16 cellular contexts compared by ENCODE assay signal in genomic region chr20:41247523-41248370, GRCh38.
DNase-seq lines count a peak whose midpoint lies in the region; ATAC-seq, FAIRE-seq and TF ChIP-seq lines count a peak whose summit lies in the region.
"Had no signal": no experiment of that assay in that cellular context is flagged by ENCODE, and none has a peak within 500 bp of the region (broad histone marks: within the 10 kb centered on the region; RNA-seq: fewer than 3 reads in every experiment).

No MANE protein-coding gene starts in this region.

- H3K9me3 ChIP-seq in right cardiac atrium (ENCODE audit: control insufficient read depth, low read length) (no peaks in the 10 kb centered on the region), kidney (ENCODE audit: control insufficient read depth in 1 of 2, low read length in 2 of 2) (no peaks in the 10 kb centered on the region)

- H3K27ac Mint-ChIP-seq in T-helper 2 cell treated with Interferon-gamma antibody and Interleukin-4, amounts not matched to agents 5 μg/mL and 100 μg/mL, for 36 hours = no peak overlapping the region
- no peak overlapping the region for H3K27ac Mint-ChIP-seq in activated CD8-positive, alpha-beta T cell treated with anti-CD3 and anti-CD28 coated beads, Interleukin-2, amount 10 ng/mL, durations not matched to agents 7 days and 5 days

- peaks cover 16% of the 10 kb centered on the region for H3K4me1 Mint-ChIP-seq in T-helper 2 cell treated with Interferon-gamma antibody and Interleukin-4, amounts not matched to agents 5 μg/mL and 100 μg/mL, for 36 hours (ENCODE audit: low read depth)
- H3K4me1 Mint-ChIP-seq in activated CD8-positive, alpha-beta T cell treated with anti-CD3 and anti-CD28 coated beads, Interleukin-2, amount 10 ng/mL, durations not matched to agents 7 days and 5 days (ENCODE audit: low read depth) = peaks cover 32% of the 10 kb centered on the region

- TF ChIP-seq CTCF in kidney (IDR thresholded peaks at IDR 0.05; ENCODE audit: borderline replicate concordance, extremely low read depth, insufficient read depth) = no peak

- H3K9me3 Mint-ChIP-seq in T-helper 2 cell treated with Interferon-gamma antibody and Interleukin-4, amounts not matched to agents 5 μg/mL and 100 μg/mL, for 36 hours = no peaks in the 10 kb centered on the region
- H3K9me3 Mint-ChIP-seq in activated CD8-positive, alpha-beta T cell treated with anti-CD3 and anti-CD28 coated beads, Interleukin-2, amount 10 ng/mL, durations not matched to agents 7 days and 5 days (ENCODE audit: insufficient read depth) = no peaks in the 10 kb centered on the region

- H3K4me1 ChIP-seq in right cardiac atrium (ENCODE audit: control insufficient read depth, insufficient read depth, low read length) = peaks cover 36% of the 10 kb centered on the region
- H3K4me1 ChIP-seq in kidney (ENCODE audit: control insufficient read depth in 1 of 2, insufficient read depth in 1 of 2, low read depth in 1 of 2, low read length in 2 of 2) = peaks cover 40 to 55% of the 10 kb centered on the region in 2 donors
- peaks cover 43% of the 10 kb centered on the region for H3K4me1 ChIP-seq in rectal smooth muscle tissue (ENCODE audit: control insufficient read depth, insufficient read depth, low read length)

- peak overlapping the region; percentile 23 to 63 for H3K9ac ChIP-seq in kidney (ENCODE audit: low read length in 2 of 2)
- no peak overlapping the region for H3K9ac ChIP-seq in rectal smooth muscle tissue (ENCODE audit: low read length)

- CTCF ChIA-PET in activated CD8-positive, alpha-beta T cell treated with anti-CD3 and anti-CD28 coated beads, Interleukin-2, amount 10 ng/mL, durations not matched to agents 7 days and 5 days (lab: Charles Lee) = interaction anchor here (1.1 to 1.7 kb wide), 2 partner anchors 11 to 15 kb away, joined by 3 to 9 read pairs; no protein-coding TSS in a partner anchor

- FAIRE-seq in kidney (lab: Jason Lieb, UNC) = no peak
- FAIRE-seq: frontal cortex had no signal

- intact Hi-C loops in right cardiac atrium (cut with DNase I) (loop anchor here (5.0 to 10.0 kb wide), 2 partner anchors 70 to 87 kb away; partner anchors contain the start of gene ZHX3 (in 1 of the 4)), cardiac septum (cut with DNase I) (loop anchor here (5.0 kb wide), 3 partner anchors 70 to 90 kb away; partner anchors contain the start of gene ZHX3), kidney (cut with DNase I) (no loop called here)

- POLR2A ChIA-PET in activated CD8-positive, alpha-beta T cell treated with anti-CD3 and anti-CD28 coated beads, Interleukin-2, amount 10 ng/mL, durations not matched to agents 7 days and 5 days (lab: Charles Lee) = no interaction called here

- no peaks in the 10 kb centered on the region for H3K36me3 Mint-ChIP-seq in T-helper 2 cell treated with Interferon-gamma antibody and Interleukin-4, amounts not matched to agents 5 μg/mL and 100 μg/mL, for 36 hours (ENCODE audit: low read depth)
- H3K36me3 Mint-ChIP-seq in activated CD8-positive, alpha-beta T cell treated with anti-CD3 and anti-CD28 coated beads, Interleukin-2, amount 10 ng/mL, durations not matched to agents 7 days and 5 days (ENCODE audit: low read depth) = no peaks in the 10 kb centered on the region

- no peaks in the 10 kb centered on the region for H3K27me3 ChIP-seq in right cardiac atrium (ENCODE audit: control insufficient read depth, insufficient read depth)
- H3K27me3 ChIP-seq in rectal smooth muscle tissue (ENCODE audit: control insufficient read depth, insufficient read depth, low read length) = no peaks in the 10 kb centered on the region

- H3K27me3 Mint-ChIP-seq in T-helper 2 cell treated with Interferon-gamma antibody and Interleukin-4, amounts not matched to agents 5 μg/mL and 100 μg/mL, for 36 hours (ENCODE audit: low read depth) = no peaks in the 10 kb centered on the region
- H3K27me3 Mint-ChIP-seq in activated CD8-positive, alpha-beta T cell treated with anti-CD3 and anti-CD28 coated beads, Interleukin-2, amount 10 ng/mL, durations not matched to agents 7 days and 5 days (ENCODE audit: low read depth) = no peaks in the 10 kb centered on the region

- H3K36me3 ChIP-seq in kidney (ENCODE audit: control insufficient read depth in 1 of 2, insufficient read depth in 2 of 2, low read length in 2 of 2) (no peaks in the 10 kb centered on the region), rectal smooth muscle tissue (ENCODE audit: control insufficient read depth, insufficient read depth, low read length) (no peaks in the 10 kb centered on the region)

- DNase-seq in right cardiac atrium (no peak), cardiac septum (ENCODE audit: low spot score) (no peak), kidney (no peak)
- DNase-seq in T-helper 2 cell treated with Interferon-gamma antibody and Interleukin-4, amounts not matched to agents 5 μg/mL and 100 μg/mL, for 36 hours (ENCODE audit: low spot score) = no peak
- DNase-seq in activated CD8-positive, alpha-beta T cell treated with anti-CD3 and anti-CD28 coated beads, Interleukin-2, amount 10 ng/mL, durations not matched to agents 7 days and 5 days = no peak
- DNase-seq: activated T-cell treated with anti-CD3 and anti-CD28 coated beads for 4 hours; central memory CD4-positive, alpha-beta T cell; DMS79; NCI-H1694; OCI-M1; stimulated activated CD4-positive, alpha-beta T cell treated with anti-CD3 and anti-CD28 coated beads, Interleukin-4, amount 100 ng/mL, for 24 hours; T-helper 9 cell had no signal

- H3K27ac ChIP-seq in right cardiac atrium (ENCODE audit: low read length) (peak overlapping the region; percentile 83), kidney (ENCODE audit: low read depth in 2 of 2, low read length in 2 of 2) (peak overlapping the region; percentile 78 to 97), rectal smooth muscle tissue (ENCODE audit: low read depth, low read length) (peak overlapping the region; percentile 90)

- H3K4me3 Mint-ChIP-seq in T-helper 2 cell treated with Interferon-gamma antibody and Interleukin-4, amounts not matched to agents 5 μg/mL and 100 μg/mL, for 36 hours = no peak overlapping the region
- no peak overlapping the region for H3K4me3 Mint-ChIP-seq in activated CD8-positive, alpha-beta T cell treated with anti-CD3 and anti-CD28 coated beads, Interleukin-2, amount 10 ng/mL, durations not matched to agents 7 days and 5 days

- ATAC-seq in right cardiac atrium = no peak
- ATAC-seq in activated CD8-positive, alpha-beta T cell treated with anti-CD3 and anti-CD28 coated beads, Interleukin-2, amount 10 ng/mL, durations not matched to agents 7 days and 5 days = no peak
- no peak for ATAC-seq in GM21390 (IDR thresholded peaks at IDR 0.05; ENCODE audit: unreplicated experiment)
- no peak for ATAC-seq in HG02870 (IDR thresholded peaks at IDR 0.05; ENCODE audit: unreplicated experiment)

- 70% methylated on average over 7 of the region's 7 CpGs for WGBS in right cardiac atrium

- H3K4me3 ChIP-seq in right cardiac atrium (ENCODE audit: low read length) (no peak overlapping the region), kidney (ENCODE audit: low read length in 2 of 2) (no peak overlapping the region), rectal smooth muscle tissue (ENCODE audit: low read length) (no peak overlapping the region)
